ENCODE assay signal across 8 cellular contexts in genomic region chr21:31343680-31344480, GRCh38. TPM values are rescaled to one million over a fixed set of nuclear protein-coding genes. Genes with fewer than 3 reads are reported as not detected.
DNase-seq lines count a peak whose midpoint lies in the region; ATAC-seq and TF ChIP-seq lines count a peak whose summit lies in the region.

TIAM1 (minus strand) TSS chr21:31344261; CDS start chr21:31266972, 77,289 bp downstream.

- H3K79me2 ChIP-seq in Karpas-422 (ENCODE audit: low read length) = no peaks in the 10 kb centered on the region

- no peaks in the 10 kb centered on the region for H3K27me3 ChIP-seq in Karpas-422 (ENCODE audit: low read length)

- TF ChIP-seq CTCF in astrocyte of the cerebellum (IDR thresholded peaks at IDR 0.05; ENCODE audit: low read depth, low read length, missing control alignments) = no peak
- TF ChIP-seq CTCF in GM10266 (IDR thresholded peaks at IDR 0.05; ENCODE audit: control insufficient read depth, insufficient read depth, low read depth, missing control alignments) = no peak

- no peaks in the 10 kb centered on the region for H3K36me3 ChIP-seq in Karpas-422 (ENCODE audit: insufficient read depth, low read length)

- ATAC-seq in GM18867 (IDR thresholded peaks at IDR 0.05; ENCODE audit: unreplicated experiment) = peak; percentile 59

- in situ Hi-C loops in astrocyte of the cerebellum (cut with HindIII; ENCODE audit: low sequenced_read_pairs) = no loop called here

- H3K9me2 ChIP-seq in Karpas-422 (replicated peaks; ENCODE audit: insufficient read depth, low read length) = no peaks in the 10 kb centered on the region

- H3K9me3 ChIP-seq in Karpas-422 (ENCODE audit: low read length) = no peaks in the 10 kb centered on the region

- H3K27ac ChIP-seq in Karpas-422 (ENCODE audit: low read length) = no peak within 1 kb of the TSS

- H2AFZ ChIP-seq in Karpas-422 (ENCODE audit: low read length) = no peak within 1 kb of the TSS

- H3K4me1 ChIP-seq in Karpas-422 (ENCODE audit: low read length) = no peaks in the 10 kb centered on the region

- H3K9ac ChIP-seq in Karpas-422 (ENCODE audit: low read length) = no peak within 1 kb of the TSS

- DNase-seq in NOMO-1 treated with dmso at 0.1 percent for 144 hours (lab: John Stamatoyannopoulos, UW; ENCODE audit: unreplicated experiment) (peak; percentile 58), astrocyte of the cerebellum (ENCODE audit: low read depth) (no peak), hypothalamus (lab: John Stamatoyannopoulos, UW) (peak in 32 of 51 donors; percentile 7 to 73 (median 29)), retina (peak; percentile 78), Karpas-422 (no peak), D341Med (ENCODE audit: low spot score) (no peak), GM10266 (ENCODE audit: extremely low spot score) (no peak)

- no peaks in the 10 kb centered on the region; the same call in 1 of the 2 replicates for H4K20me1 ChIP-seq in Karpas-422 (ENCODE audit: insufficient read depth, low read depth, low read length)

- H3K4me3 ChIP-seq in astrocyte of the cerebellum (ENCODE audit: low read depth, low read length) = peak within 1 kb of the TSS; percentile 68
- H3K4me3 ChIP-seq in Karpas-422 (ENCODE audit: low read length) = no peak within 1 kb of the TSS

- no peak within 1 kb of the TSS for H3K4me2 ChIP-seq in Karpas-422 (ENCODE audit: low read depth, low read length, poor library complexity, severe bottlenecking)

RNA-seq across cellular contexts. Expression of gene TIAM1, which starts in this region (rescaled TPM):
- 0.63 and 1.6 TPM in 2 replicates for total RNA-seq in Karpas-422 (2014; rRNA removed; shearing (Covaris generic); ENCODE audit: low replicate concordance)

Comparison
In these comparisons a context has a peak if more than half of its experiments do, and no peak if none do; other contexts are left out.
1. DNase-seq: peak in NOMO-1 treated with dmso at 0.1 percent for 144 hours (single experiment), hypothalamus (32 of 51) and retina (single experiment); none in astrocyte of the cerebellum (single experiment), Karpas-422 (single experiment), D341Med (single experiment) and GM10266 (single experiment).